In the genomic region with DNA sequence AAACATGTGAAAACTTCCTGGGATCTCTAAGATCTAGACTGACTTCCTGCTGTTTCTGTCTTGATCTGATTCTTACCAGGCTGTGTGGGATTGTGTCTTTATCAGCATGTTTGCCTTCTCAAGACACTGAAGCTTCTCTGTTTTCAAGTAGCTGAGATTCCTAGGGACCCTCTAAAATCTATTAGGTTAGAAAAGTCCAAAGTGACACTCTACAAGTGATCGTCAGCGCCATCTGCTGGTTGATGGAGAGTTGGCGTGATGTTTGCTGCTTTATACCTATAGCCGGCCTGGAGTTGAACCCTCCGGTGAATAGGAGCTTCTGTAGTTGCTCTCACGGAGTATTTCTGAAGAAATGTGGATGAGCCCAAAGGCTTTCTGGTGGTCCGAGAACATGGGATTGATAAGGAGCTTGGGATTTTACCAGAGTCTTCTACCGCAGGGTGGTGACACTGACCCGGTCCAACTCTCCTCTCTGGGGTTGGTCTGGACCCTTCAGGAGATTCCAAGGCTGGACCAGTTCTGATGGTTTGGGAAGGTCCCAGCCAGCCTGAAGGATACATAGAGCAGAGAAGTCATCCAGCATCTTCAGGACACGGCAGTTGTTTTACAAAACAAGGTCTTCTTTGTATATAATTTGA, we compare ENCODE assay signal across 8 cellular contexts.
DNase-seq lines count a peak whose midpoint lies in the region; ATAC-seq and TF ChIP-seq lines count a peak whose summit lies in the region.

No MANE protein-coding gene starts in this region.

- H3K9me3 ChIP-seq in ascending aorta = no peaks in the 10 kb centered on the region

- peak; percentile 60 for ATAC-seq in GM18868 (IDR thresholded peaks at IDR 0.05; ENCODE audit: unreplicated experiment)
- no peak for ATAC-seq in HG03025 (IDR thresholded peaks at IDR 0.05; ENCODE audit: low FRiP score, unreplicated experiment)

- H3K27ac ChIP-seq in ascending aorta = no peak overlapping the region

- intact Hi-C loops in ascending aorta (cut with DNase I) = loop anchor here (1.0 to 10.0 kb wide), 5 partner anchors 34 to 296 kb away; no protein-coding TSS in a partner anchor

- H3K4me3 ChIP-seq in ascending aorta = no peak overlapping the region

- peak; percentile 69 to 89 (median 76) for TF ChIP-seq CTCF in ascending aorta (IDR thresholded peaks at IDR 0.05)

- H3K27me3 ChIP-seq in ascending aorta = no peaks in the 10 kb centered on the region

- H3K36me3 ChIP-seq in ascending aorta = no peaks in the 10 kb centered on the region

- DNase-seq in AG08395 (ENCODE audit: low spot score) = peak; percentile 56
- peak; percentile 72 for DNase-seq in NCI-H1105 (lab: John Stamatoyannopoulos, UW)
- DNase-seq in T-helper 2 cell = peak; percentile 45 to 72 (median 62)
- peak in 1 of 2 donors; percentile 87 for DNase-seq in ascending aorta (ENCODE audit: low spot score in 2 of 2)
- peak; percentile 22 to 52 for DNase-seq in hippocampal formation (lab: John Stamatoyannopoulos, UW)
- peak; percentile 32 for DNase-seq in smooth muscle cell of the brain vasculature (ENCODE audit: low read depth, low spot score)

- no peaks in the 10 kb centered on the region for H3K4me1 ChIP-seq in ascending aorta
